Comparison of ENCODE assay signal across 27 cellular contexts in the genomic region with DNA sequence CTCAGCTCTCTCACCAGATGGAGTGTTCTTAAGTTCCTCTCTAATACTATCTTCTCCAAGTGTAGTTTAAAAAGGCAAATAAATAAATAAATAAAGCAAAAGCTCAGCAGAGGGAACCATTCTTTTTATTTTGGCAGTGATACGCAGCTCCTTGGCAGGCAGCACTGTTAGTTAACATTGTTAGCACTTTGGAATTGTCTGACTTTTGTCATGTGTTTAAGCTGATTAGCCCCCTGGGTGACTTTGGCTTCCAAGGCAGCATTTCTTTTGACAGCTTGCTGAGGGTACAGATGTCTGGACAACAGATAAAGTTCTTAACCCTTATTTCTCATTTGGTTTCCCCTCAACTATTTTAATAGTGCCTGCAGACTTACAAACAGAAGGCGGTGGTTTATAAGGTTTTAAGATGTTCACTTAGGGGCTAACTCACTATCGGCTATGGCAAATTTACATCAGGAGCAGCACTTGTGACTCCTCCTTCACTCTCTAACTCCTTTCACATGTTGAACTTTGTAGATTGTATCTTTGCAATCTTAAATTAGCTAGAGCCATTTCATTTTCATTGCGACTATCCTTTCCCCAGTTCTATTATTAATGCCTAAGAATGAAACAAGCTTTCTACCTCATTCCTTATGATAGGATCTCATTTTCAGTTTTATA.
DNase-seq lines count a peak whose midpoint lies in the region; ATAC-seq and TF ChIP-seq lines count a peak whose summit lies in the region.
"Had no signal": no experiment of that assay in that cellular context is flagged by ENCODE, and none has a peak within 500 bp of the region (broad histone marks: within the 10 kb centered on the region; RNA-seq: fewer than 3 reads in every experiment).

No MANE protein-coding gene starts in this region.

- H3K18ac ChIP-seq in mesendoderm (ENCODE audit: low read length), result no peak overlapping the region

- H3K36me3 Mint-ChIP-seq in natural killer cell, result no peaks in the 10 kb centered on the region
- H3K36me3 Mint-ChIP-seq: naive B cell had no signal

- TF ChIP-seq CTCF in natural killer cell (IDR thresholded peaks at IDR 0.05), result no peak

- no peak overlapping the region for H3K23ac ChIP-seq in mesendoderm (ENCODE audit: low read length)

- no peak overlapping the region for H2BK15ac ChIP-seq in mesendoderm (replicated peaks; ENCODE audit: low read depth)

- no peaks in the 10 kb centered on the region for H3K79me1 ChIP-seq in mesendoderm (ENCODE audit: low read length)

- no peak overlapping the region for H3K4ac ChIP-seq in mesendoderm (ENCODE audit: low read depth, low read length)

- no peak overlapping the region for H4K5ac ChIP-seq in mesendoderm (ENCODE audit: low read length)

- H3K4me1 Mint-ChIP-seq in natural killer cell, result no peaks in the 10 kb centered on the region
- H3K4me1 Mint-ChIP-seq: naive B cell had no signal

- H3K27ac Mint-ChIP-seq in natural killer cell, result no peak overlapping the region
- H3K27ac Mint-ChIP-seq: naive B cell; T-helper 1 cell treated with Interleukin-12 subunit alpha and Interleukin-12 subunit beta and Interleukin-4 antibody, amounts not matched to agents 30 μg/mL and 1 μg/mL, for 36 hours had no signal

- no peak overlapping the region for H3K4me3 Mint-ChIP-seq in natural killer cell
- H3K4me3 Mint-ChIP-seq: naive B cell; T-helper 1 cell treated with Interleukin-12 subunit alpha and Interleukin-12 subunit beta and Interleukin-4 antibody, amounts not matched to agents 30 μg/mL and 1 μg/mL, for 36 hours had no signal

- H3K9ac ChIP-seq in mesendoderm (ENCODE audit: low read length), result no peak overlapping the region

- peak; percentile 45 for DNase-seq in Ammon's horn (ENCODE audit: low spot score)
- peak; percentile 92 for DNase-seq in NCI-H446 treated with DMSO at 0.1 percent for 48 hours (lab: John Stamatoyannopoulos, UW)
- DNase-seq in globus pallidus (ENCODE audit: low spot score), result peak; percentile 9
- peak; percentile 65 for DNase-seq in mesendoderm
- no peak for DNase-seq in stimulated activated CD8-positive, alpha-beta memory T cell treated with anti-CD3 and anti-CD28 coated beads, Interleukin-4, amount 100 ng/mL, for 48 hours
- DNase-seq in natural killer cell, result no peak
- DNase-seq: ACHN; activated CD4-positive, alpha-beta T cell treated with anti-CD3 and anti-CD28 coated beads, Interleukin-2, amount 50 U/mL, for 48 hours; activated naive CD4-positive, alpha-beta T cell treated with Interleukin-2 at 50 U/mL for 16 hours; activated T-cell treated with anti-CD3 and anti-CD28 coated beads, Interleukin-2, amount 50 U/mL, for 1 hour; cerebellar nuclear complex; DMS53; effector memory CD4-positive, alpha-beta T cell; mammary epithelial cell; naive B cell; NCI-H2081 treated with DMSO at 0.1 percent for 48 hours; NCI-H526 treated with DMSO at 0.1 percent for 48 hours; PC-9; psoas muscle; SJCRH30; substantia nigra had no signal

- no peak overlapping the region for H3K4me2 ChIP-seq in mesendoderm (ENCODE audit: low read length)
- H3K4me2 ChIP-seq: PC-9 had no signal

- intact Hi-C loops in natural killer cell (cut with micrococcal nuclease), result no loop called here

- no peak overlapping the region for H3K4me3 ChIP-seq in mesendoderm (ENCODE audit: low read length)
- H3K4me3 ChIP-seq: K562, PC-9, psoas muscle, SJCRH30 had no signal

- H2AK5ac ChIP-seq in mesendoderm (ENCODE audit: low read length), result no peak overlapping the region

- H3K9me3 Mint-ChIP-seq in natural killer cell, result peaks cover 4 to 8% of the 10 kb centered on the region in 2 donors
- H3K9me3 Mint-ChIP-seq: naive B cell; T-helper 1 cell treated with Interleukin-12 subunit alpha and Interleukin-12 subunit beta and Interleukin-4 antibody, amounts not matched to agents 30 μg/mL and 1 μg/mL, for 36 hours had no signal

- H2BK5ac ChIP-seq in mesendoderm (ENCODE audit: low read length), result no peak overlapping the region

- no peak overlapping the region for H3K27ac ChIP-seq in mesendoderm (ENCODE audit: low read depth, low read length)
- H3K27ac ChIP-seq: C4-2B, PC-9, psoas muscle, SJCRH30, VCaP had no signal

- no peaks in the 10 kb centered on the region for H3K79me2 ChIP-seq in mesendoderm (ENCODE audit: control insufficient read depth, insufficient read depth, low read length)

- no peaks in the 10 kb centered on the region for H3K4me1 ChIP-seq in mesendoderm (ENCODE audit: control insufficient read depth, low read depth, low read length)
- H3K4me1 ChIP-seq: psoas muscle, SJCRH30 had no signal

- WGBS in mesendoderm (ENCODE audit: extremely low coverage, insufficient coverage, low lambda C conversion rate), result no CpG with 5 or more reads among the region's 4 CpGs

- H3K27me3 ChIP-seq in mesendoderm (ENCODE audit: insufficient read depth, low read length, poor library complexity), result no peaks in the 10 kb centered on the region
- H3K27me3 ChIP-seq: SJCRH30 had no signal

- ATAC-seq in GM18909 (IDR thresholded peaks at IDR 0.05; ENCODE audit: poor library complexity, unreplicated experiment), result no peak
- no peak for ATAC-seq in GM21528 (IDR thresholded peaks at IDR 0.05; ENCODE audit: low FRiP score, unreplicated experiment)
- no peak for ATAC-seq in natural killer cell
- ATAC-seq: K562, psoas muscle had no signal

- no peak overlapping the region for H3K56ac ChIP-seq in mesendoderm (ENCODE audit: low read length)

- no peaks in the 10 kb centered on the region for H3K36me3 ChIP-seq in mesendoderm (ENCODE audit: control insufficient read depth, insufficient read depth, low read length)
- H3K36me3 ChIP-seq: SJCRH30 had no signal

- H2BK120ac ChIP-seq in mesendoderm (ENCODE audit: low read depth, low read length), result no peak overlapping the region

- no peaks in the 10 kb centered on the region for H3K27me3 Mint-ChIP-seq in natural killer cell (ENCODE audit: low read depth in 2 of 2)
- H3K27me3 Mint-ChIP-seq: naive B cell had no signal

- no peak overlapping the region for H4K8ac ChIP-seq in mesendoderm (ENCODE audit: low read depth, low read length)

Comparison
In these comparisons a context has a peak if more than half of its experiments do, and no peak if none do; other contexts are left out.
1. DNase-seq: peak in Ammon's horn (single experiment), NCI-H446 treated with DMSO at 0.1 percent for 48 hours (single experiment), globus pallidus (single experiment) and mesendoderm (single experiment); none in stimulated activated CD8-positive, alpha-beta memory T cell treated with anti-CD3 and anti-CD28 coated beads, Interleukin-4, amount 100 ng/mL, for 48 hours (single experiment) and natural killer cell (single experiment).